ENCODE assay signal across 20 cellular contexts in the genomic region with DNA sequence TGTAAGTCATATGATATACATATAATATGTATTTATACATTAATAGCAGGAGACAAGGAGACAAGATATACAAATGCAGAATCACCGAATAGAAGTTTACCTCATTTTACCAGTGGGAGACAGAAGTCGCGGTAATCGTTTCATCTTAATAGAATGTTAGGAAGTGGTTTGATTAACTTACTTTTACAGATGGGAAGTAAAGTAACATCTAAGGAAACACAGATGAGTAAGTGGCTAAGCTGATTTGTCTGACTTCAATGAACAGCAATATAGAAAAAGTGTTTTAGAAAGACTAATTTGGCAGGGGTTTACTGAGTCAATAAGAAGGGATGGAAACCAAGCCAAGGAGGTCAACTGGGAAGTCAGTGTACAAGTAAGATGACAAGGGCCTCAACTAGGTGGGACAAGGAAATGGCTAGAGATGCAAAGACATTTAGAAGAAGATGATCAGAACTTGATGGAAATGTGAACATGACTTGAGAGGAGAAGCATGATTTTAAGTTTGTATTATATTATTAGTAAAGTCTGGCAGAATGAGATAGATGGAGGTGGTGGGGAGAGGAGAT. TPM values are rescaled to one million over a fixed set of nuclear protein-coding genes. Genes with fewer than 3 reads are reported as not detected.
A peak's percentile ranks its signal among the peaks of the same experiment; 100 is the strongest.
DNase-seq lines count a peak whose midpoint lies in the region; ATAC-seq and TF ChIP-seq lines count a peak whose summit lies in the region.
"Had no signal": no experiment of that assay in that cellular context is flagged by ENCODE, and none has a peak within 500 bp of the region (broad histone marks: within the 10 kb centered on the region; RNA-seq: fewer than 3 reads in every experiment).

No MANE protein-coding gene starts in this region.

- intact Hi-C loops in activated naive CD4-positive, alpha-beta T cell treated with anti-CD3 and anti-CD28 coated beads for 36 hours (cut with micrococcal nuclease): no loop called here
- intact Hi-C loops in IMR-90 (cut with micrococcal nuclease): no loop called here

- no peak overlapping the region; a peak in 1 of 4 replicates for H4K8ac ChIP-seq in IMR-90 (ENCODE audit: low read depth in 2 of 2, low read length in 2 of 2)

- H4K20me1 ChIP-seq in IMR-90 (ENCODE audit: insufficient read depth, low read length): peaks cover 15% of the 10 kb centered on the region; the same call in 1 of the 2 replicates

- peak overlapping the region; percentile 38; the same call in 1 of the 2 replicates for H2BK20ac ChIP-seq in IMR-90 (ENCODE audit: low read depth, low read length)

- no peaks in the 10 kb centered on the region for H3K27me3 Mint-ChIP-seq in activated naive CD4-positive, alpha-beta T cell treated with anti-CD3 and anti-CD28 coated beads for 36 hours (ENCODE audit: low read depth)
- H3K27me3 Mint-ChIP-seq in activated naive CD8-positive, alpha-beta T cell: no peaks in the 10 kb centered on the region
- H3K27me3 Mint-ChIP-seq in natural killer cell treated with Interleukin-12 subunit alpha and Interleukin-12 subunit beta and Interleukin-15 and Interleukin-18, amount 100 ng/mL, for 72 hours: no peaks in the 10 kb centered on the region

- peak overlapping the region; percentile 71 for H2AK5ac ChIP-seq in IMR-90 (ENCODE audit: low read depth, low read length)

- in situ Hi-C loops in IMR-90 (cut with MboI; ENCODE audit: low sequenced_read_pairs): no loop called here

- no peak for TF ChIP-seq POLR2A in IMR-90 (IDR thresholded peaks at IDR 0.05; ENCODE audit: low read depth, low read length)

- H3K27ac Mint-ChIP-seq in activated naive CD4-positive, alpha-beta T cell treated with anti-CD3 and anti-CD28 coated beads for 36 hours: peak overlapping the region; percentile 78
- H3K27ac Mint-ChIP-seq in activated naive CD8-positive, alpha-beta T cell: peak overlapping the region; percentile 98
- peak overlapping the region; percentile 95 to 96 for H3K27ac Mint-ChIP-seq in natural killer cell treated with Interleukin-12 subunit alpha and Interleukin-12 subunit beta and Interleukin-15 and Interleukin-18, amount 100 ng/mL, for 72 hours
- H3K27ac Mint-ChIP-seq: GM23338, IgD-negative memory B cell had no signal

- H3K4me3 ChIP-seq in IMR-90 (ENCODE audit: insufficient read depth, low read depth, low read length): no peak overlapping the region
- H3K4me3 ChIP-seq: cardiac muscle cell, GM23338, sigmoid colon, stomach had no signal

- H3K9me3 ChIP-seq in IMR-90 (ENCODE audit: control insufficient read depth, insufficient read depth, low read length): no peaks in the 10 kb centered on the region; the same call in 1 of the 2 replicates
- H3K9me3 ChIP-seq: sigmoid colon, stomach had no signal

- no peak for DNase-seq in activated naive CD4-positive, alpha-beta T cell treated with anti-CD3 and anti-CD28 coated beads for 36 hours
- DNase-seq in activated naive CD4-positive, alpha-beta T cell treated with Interleukin-2 at 50 U/mL for 16 hours: no peak
- DNase-seq in IMR-90 (no peak), HCEC 1CT (no peak), NCI-H2171 treated with DMSO at 0.1 percent for 48 hours (lab: John Stamatoyannopoulos, UW) (no peak)
- DNase-seq in natural killer cell treated with Interleukin-12 subunit alpha and Interleukin-12 subunit beta and Interleukin-15 and Interleukin-18, amount 100 ng/mL, for 72 hours (ENCODE audit: low spot score): no peak
- DNase-seq: COR-L47; effector CD4-positive, alpha-beta T cell; head of caudate nucleus; MV-4-11; NCI-H2029; NCI-H510A; sigmoid colon; stomach had no signal

- no peak overlapping the region for H2BK15ac ChIP-seq in IMR-90 (ENCODE audit: low read depth, low read length)

- TF ChIP-seq CTCF in IMR-90 (conservative IDR thresholded peaks at IDR 0.05; ENCODE audit: low read depth, low read length): no peak

- H3K23ac ChIP-seq in IMR-90 (ENCODE audit: low read depth, low read length): peak overlapping the region; percentile 36; the same call in 1 of the 2 replicates

- no peak overlapping the region for H2BK120ac ChIP-seq in IMR-90 (ENCODE audit: low read depth, low read length)

- H3K9me1 ChIP-seq in IMR-90 (ENCODE audit: insufficient read depth, low read length): peaks cover 15% of the 10 kb centered on the region

- no peak overlapping the region for H3K4me2 ChIP-seq in IMR-90 (ENCODE audit: low read depth, low read length)
- H3K4me2 ChIP-seq: GM23338 had no signal

- peak overlapping the region; percentile 65; the same call in 1 of the 2 replicates for H3K18ac ChIP-seq in IMR-90 (ENCODE audit: low read depth, low read length)

- peaks cover 49 to 69% of the 10 kb centered on the region in 2 experiments for H3K79me1 ChIP-seq in IMR-90 (ENCODE audit: low read depth in 1 of 2, low read length in 2 of 2)

- H3K14ac ChIP-seq in IMR-90 (replicated peaks; ENCODE audit: low read depth, low read length): peak overlapping the region; percentile 33; the same call in 1 of the 2 replicates

- H3K56ac ChIP-seq in IMR-90 (ENCODE audit: extremely low read depth, insufficient read depth, low read length): no peak overlapping the region

- H2AK9ac ChIP-seq in IMR-90 (replicated peaks; ENCODE audit: low read depth, low read length, poor library complexity): no peak overlapping the region

- no TSS peak for BruUV-seq in IMR-90 (replicated peaks; lab: Mats Ljungman, UMichigan)

- H4K91ac ChIP-seq in IMR-90 (ENCODE audit: insufficient read depth, low read depth, low read length): no peak overlapping the region

- no peaks in the 10 kb centered on the region for H3K27me3 ChIP-seq in IMR-90 (ENCODE audit: control insufficient read depth, insufficient read depth, low read length)
- H3K27me3 ChIP-seq: cardiac muscle cell, sigmoid colon, stomach had no signal

- H3K9me3 Mint-ChIP-seq in activated naive CD4-positive, alpha-beta T cell treated with anti-CD3 and anti-CD28 coated beads for 36 hours: peaks cover 4% of the 10 kb centered on the region
- H3K9me3 Mint-ChIP-seq in activated naive CD8-positive, alpha-beta T cell (ENCODE audit: low read depth): no peaks in the 10 kb centered on the region
- peaks cover 15% of the 10 kb centered on the region for H3K9me3 Mint-ChIP-seq in natural killer cell treated with Interleukin-12 subunit alpha and Interleukin-12 subunit beta and Interleukin-15 and Interleukin-18, amount 100 ng/mL, for 72 hours
- H3K9me3 Mint-ChIP-seq: GM23338 had no signal

- no peak overlapping the region for H3K4me3 Mint-ChIP-seq in activated naive CD4-positive, alpha-beta T cell treated with anti-CD3 and anti-CD28 coated beads for 36 hours
- peak overlapping the region; percentile 80 for H3K4me3 Mint-ChIP-seq in activated naive CD8-positive, alpha-beta T cell
- H3K4me3 Mint-ChIP-seq in natural killer cell treated with Interleukin-12 subunit alpha and Interleukin-12 subunit beta and Interleukin-15 and Interleukin-18, amount 100 ng/mL, for 72 hours: peak overlapping the region; percentile 65
- H3K4me3 Mint-ChIP-seq: GM23338, IgD-negative memory B cell had no signal

- H3K4me1 ChIP-seq in IMR-90 (ENCODE audit: control insufficient read depth, insufficient read depth, low read length): peaks cover 5% of the 10 kb centered on the region

- no peak overlapping the region; the same call in 1 of the 2 replicates for H4K5ac ChIP-seq in IMR-90 (ENCODE audit: low read depth, low read length)

- no peak overlapping the region for H3K9ac ChIP-seq in IMR-90 (ENCODE audit: low read depth, low read length)
- H3K9ac ChIP-seq: parathyroid adenoma had no signal

- no CpG with 5 or more reads among the region's 4 CpGs for WGBS in IMR-90 (ENCODE audit: extremely low coverage in 2 of 2, insufficient read length in 1 of 2), 2 experiments

- peaks cover 7% of the 10 kb centered on the region for H3K36me3 ChIP-seq in IMR-90 (ENCODE audit: control insufficient read depth, insufficient read depth, low read length)
- H3K36me3 ChIP-seq: cardiac muscle cell, sigmoid colon had no signal

- no peak overlapping the region for H2AFZ ChIP-seq in IMR-90 (replicated peaks; ENCODE audit: low read length, poor library complexity)
- H2AFZ ChIP-seq: GM23338, parathyroid adenoma had no signal

- no peak overlapping the region for H3K27ac ChIP-seq in IMR-90 (ENCODE audit: insufficient read depth, low read length)
- H3K27ac ChIP-seq: cardiac muscle cell, parathyroid adenoma, sigmoid colon, stomach had no signal

- H3K36me3 Mint-ChIP-seq in activated naive CD4-positive, alpha-beta T cell treated with anti-CD3 and anti-CD28 coated beads for 36 hours (ENCODE audit: low read depth): peaks cover 49% of the 10 kb centered on the region
- H3K36me3 Mint-ChIP-seq in activated naive CD8-positive, alpha-beta T cell: peaks cover 38% of the 10 kb centered on the region
- H3K36me3 Mint-ChIP-seq in natural killer cell treated with Interleukin-12 subunit alpha and Interleukin-12 subunit beta and Interleukin-15 and Interleukin-18, amount 100 ng/mL, for 72 hours: peaks cover 60% of the 10 kb centered on the region

- dilution Hi-C loops in IMR-90 (cut with HindIII; ENCODE audit: low sequenced_read_pairs, unreplicated experiment): no loop called here

- H3K4me1 Mint-ChIP-seq in activated naive CD4-positive, alpha-beta T cell treated with anti-CD3 and anti-CD28 coated beads for 36 hours (ENCODE audit: low read depth): peaks cover 88% of the 10 kb centered on the region
- H3K4me1 Mint-ChIP-seq in activated naive CD8-positive, alpha-beta T cell (ENCODE audit: low read depth): peaks cover 82% of the 10 kb centered on the region
- H3K4me1 Mint-ChIP-seq in natural killer cell treated with Interleukin-12 subunit alpha and Interleukin-12 subunit beta and Interleukin-15 and Interleukin-18, amount 100 ng/mL, for 72 hours (ENCODE audit: low read depth in 2 of 2): peaks cover 71 to 94% of the 10 kb centered on the region in 2 donors
- H3K4me1 Mint-ChIP-seq: GM23338 had no signal

- ATAC-seq in IMR-90 (ENCODE audit: low read depth) (no peak), GM18502 (IDR thresholded peaks at IDR 0.05; ENCODE audit: poor library complexity, unreplicated experiment) (no peak)
- no peak for ATAC-seq in natural killer cell treated with Interleukin-12 subunit alpha and Interleukin-12 subunit beta and Interleukin-15 and Interleukin-18, amount 100 ng/mL, for 72 hours
- ATAC-seq: GM23338 had no signal

- no peak for TF ChIP-seq RAD21 in IMR-90 (IDR thresholded peaks at IDR 0.05; ENCODE audit: low read length)

- POLR2A ChIA-PET in IMR-90 (lab: Charles Lee; ENCODE audit: unreplicated experiment): no interaction called here

- peak overlapping the region; percentile 75 for H2BK5ac ChIP-seq in IMR-90 (ENCODE audit: low read depth, low read length, poor library complexity, severe bottlenecking)

- CTCF ChIA-PET in activated naive CD4-positive, alpha-beta T cell treated with anti-CD3 and anti-CD28 coated beads for 36 hours (lab: Charles Lee): interaction anchor here (1.2 to 1.7 kb wide), 2 partner anchors 9 to 185 kb away, joined by 3 to 6 read pairs; no protein-coding TSS in a partner anchor
- CTCF ChIA-PET in IMR-90 (lab: Yijun Ruan, JAX): no interaction called here

- H3K4ac ChIP-seq in IMR-90 (ENCODE audit: low read depth, low read length): peak overlapping the region; percentile 22; the same call in 1 of the 2 replicates

RNA-seq across cellular contexts. Expression of gene FAM133B, which starts 36.2 kb away (rescaled TPM):
- total RNA-seq in activated naive CD4-positive, alpha-beta T cell treated with anti-CD3 and anti-CD28 coated beads for 36 hours: 10 to 100 TPM; 21.6 to 25.3 TPM
- 5.4 and 16.4 TPM in 2 replicates for total RNA-seq in IMR-90 (2012; rRNA removed)
- 9.5 and 10.6 TPM in 2 replicates for polyA plus RNA-seq in IMR-90 (2012; rRNA removed)
- polyA plus RNA-seq in IMR-90 (2012; cell fraction: cytosol; rRNA removed): 1.3 and 2.1 TPM in 2 replicates
- polyA plus RNA-seq in IMR-90 (2012; cell fraction: nucleus; rRNA removed; ENCODE audit: low replicate concordance): 2.5 and 20.4 TPM in 2 replicates
- total RNA-seq in natural killer cell treated with Interleukin-12 subunit alpha and Interleukin-12 subunit beta and Interleukin-15 and Interleukin-18, amount 100 ng/mL, for 72 hours: 10 to 100 TPM; 31.1 to 62.6 TPM
